In genomic region chr22:44515779-44516178, GRCh38 we compare ENCODE assay signal across 8 cellular contexts.
"Had no signal": no experiment of that assay in that cellular context is flagged by ENCODE, and none has a peak within 500 bp of the region (broad histone marks: within the 10 kb centered on the region; RNA-seq: fewer than 3 reads in every experiment).

No MANE protein-coding gene starts in this region.

- H3K4me1 ChIP-seq: HAP-1 had no signal

- H3K36me3 ChIP-seq: HAP-1 had no signal

- H3K27ac ChIP-seq: GM23248 had no signal

- DNase-seq: GM23248, GOT3, H7, H9, HCEC 1CT, HFFc6 had no signal

- H3K4me3 ChIP-seq: GM23248, GM23338, HAP-1 had no signal

- H3K9me3 ChIP-seq: HAP-1 had no signal
